ENCODE assay signal across 16 cellular contexts in the genomic region with DNA sequence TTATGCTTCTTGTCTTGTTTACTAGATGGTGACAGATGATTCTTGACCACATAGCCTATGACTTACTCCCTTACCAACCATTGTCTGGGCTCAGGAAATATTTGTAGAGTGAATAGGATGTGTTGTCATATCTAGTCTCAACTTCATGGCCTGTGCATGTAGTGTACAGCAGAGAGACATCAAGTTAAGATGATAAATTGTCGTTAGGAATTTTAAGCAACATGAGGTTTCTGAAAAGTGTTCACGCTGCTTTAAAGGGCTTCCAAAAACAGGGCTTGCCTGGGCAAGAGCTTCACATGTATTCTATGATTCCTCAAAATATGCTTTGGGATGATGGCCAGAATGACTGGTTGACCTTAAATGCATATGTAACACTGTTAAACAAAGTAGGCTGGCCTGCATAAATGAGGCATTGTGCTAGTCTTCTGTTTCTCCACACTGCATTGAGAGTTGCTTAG.
A peak's percentile ranks its signal among the peaks of the same experiment; 100 is the strongest.
DNase-seq lines count a peak whose midpoint lies in the region; FAIRE-seq and TF ChIP-seq lines count a peak whose summit lies in the region.
"Had no signal": no experiment of that assay in that cellular context is flagged by ENCODE, and none has a peak within 500 bp of the region (broad histone marks: within the 10 kb centered on the region; RNA-seq: fewer than 3 reads in every experiment).

No MANE protein-coding gene starts in this region.

- H3K4me3 ChIP-seq in astrocyte of the spinal cord (ENCODE audit: low read depth, low read length) (no peak overlapping the region), foreskin fibroblast (ENCODE audit: low read depth in 1 of 2, low read length in 2 of 2) (no peak overlapping the region)
- H3K4me3 ChIP-seq: heart right ventricle, lower lobe of right lung, transverse colon had no signal

- no peak for FAIRE-seq in urothelium cell line (lab: Jason Lieb, UNC)

- intact Hi-C loops in head of caudate nucleus (cut with DNase I): no loop called here

- in situ Hi-C loops in astrocyte of the spinal cord (cut with HindIII; ENCODE audit: low sequenced_read_pairs): no loop called here

- no peak for TF ChIP-seq CTCF in astrocyte of the spinal cord (IDR thresholded peaks at IDR 0.05; ENCODE audit: low read depth, low read length)
- TF ChIP-seq CTCF in foreskin fibroblast (IDR thresholded peaks at IDR 0.05; ENCODE audit: low read depth, low read length): no peak

- DNase-seq in HT1080 (ENCODE audit: low read depth): peak; percentile 75
- peak; percentile 36 for DNase-seq in astrocyte of the spinal cord (ENCODE audit: low read depth, low spot score)
- DNase-seq in foreskin fibroblast: peak; percentile 77 to 79
- peak; percentile 9 for DNase-seq in urothelium cell line (ENCODE audit: low spot score)
- DNase-seq in DMS153 (lab: John Stamatoyannopoulos, UW): no peak
- DNase-seq in OCI-M1 (lab: John Stamatoyannopoulos, UW): no peak
- no peak for DNase-seq in head of caudate nucleus
- DNase-seq: activated CD8-positive, alpha-beta memory T cell treated with anti-CD3 and anti-CD28 coated beads, Interleukin-2, amount 50 U/mL, for 4 hours; Caco-2; heart right ventricle; lower lobe of right lung; NCI-H1092 treated with DMSO at 0.1 percent for 48 hours; NCI-H510A treated with DMSO at 0.1 percent for 48 hours; stimulated activated CD8-positive, alpha-beta memory T cell treated with anti-CD3 and anti-CD28 coated beads, Interleukin-4, amount 100 ng/mL, for 48 hours; transverse colon; WERI-Rb-1 had no signal

Comparison
In these comparisons a context has a peak if more than half of its experiments do, and no peak if none do; other contexts are left out.
1. DNase-seq: peak in HT1080 (single experiment), astrocyte of the spinal cord (single experiment), foreskin fibroblast (2 of 2) and urothelium cell line (single experiment); none in DMS153 (single experiment), OCI-M1 (single experiment) and head of caudate nucleus (0 of 42).